26 cellular contexts compared by ENCODE assay signal in the genomic region with DNA sequence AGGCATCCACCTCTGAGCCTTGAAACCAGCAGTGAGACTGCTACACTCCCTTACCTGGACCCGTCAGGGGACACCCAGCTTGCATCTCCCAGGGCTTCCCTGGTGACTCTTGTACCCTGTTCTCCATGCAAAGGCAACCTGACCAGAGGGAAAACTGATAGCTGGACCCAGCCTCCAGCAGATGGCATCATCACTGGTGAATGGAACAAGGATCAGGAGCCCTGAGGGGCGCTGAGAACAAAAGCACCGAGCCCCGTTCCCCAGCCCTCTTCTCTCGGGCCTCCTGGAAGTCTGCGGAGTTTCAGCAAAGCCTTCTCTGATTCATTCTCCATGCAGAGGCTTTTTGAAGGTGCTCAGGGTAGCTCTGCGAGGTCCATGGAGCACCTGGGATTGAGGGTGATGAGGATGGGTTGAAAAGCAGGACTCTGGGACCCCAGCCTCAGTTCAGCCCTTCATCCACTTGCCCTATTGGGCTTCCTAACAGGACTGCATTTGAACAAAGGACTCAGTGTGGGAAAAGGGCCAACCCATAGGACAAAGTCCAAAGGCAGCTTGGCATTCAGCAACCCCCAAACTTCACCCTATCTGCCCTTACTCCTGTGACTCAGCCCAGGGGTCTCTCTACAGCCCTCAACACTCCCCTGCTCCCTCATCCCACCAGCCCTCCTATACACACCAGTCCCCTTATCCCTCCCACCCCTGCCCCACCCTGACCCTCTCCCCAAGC. TPM values are rescaled to one million over a fixed set of nuclear protein-coding genes. Genes with fewer than 3 reads are reported as not detected.
A peak's percentile ranks its signal among the peaks of the same experiment; 100 is the strongest.
DNase-seq lines count a peak whose midpoint lies in the region.
"Had no signal": no experiment of that assay in that cellular context is flagged by ENCODE, and none has a peak within 500 bp of the region (broad histone marks: within the 10 kb centered on the region; RNA-seq: fewer than 3 reads in every experiment).

No MANE protein-coding gene starts in this region.

- DNase-seq in ELF-1 (ENCODE audit: low read depth, low spot score): peak; percentile 17
- peak; percentile 44 for DNase-seq in HuH-7.5 (ENCODE audit: low spot score)
- peak; percentile 73 for DNase-seq in cerebellum (ENCODE audit: low spot score)
- peak; percentile 60 for DNase-seq in mucosa of gallbladder (ENCODE audit: low spot score)
- DNase-seq in COLO668 (lab: John Stamatoyannopoulos, UW; ENCODE audit: unreplicated experiment): no peak
- DNase-seq in activated naive CD4-positive, alpha-beta T cell treated with Interleukin-2 at 50 U/mL for 16 hours: no peak
- DNase-seq in activated effector memory CD4-positive, alpha-beta T cell treated with Interleukin-2 at 50 U/mL for 16 hours: no peak
- no peak for DNase-seq in NCI-H1436 (lab: John Stamatoyannopoulos, UW)
- DNase-seq: ACHN; activated CD4-positive, alpha-beta T cell treated with anti-CD3 and anti-CD28 coated beads, Interleukin-2, amount 50 U/mL, for 48 hours; activated CD8-positive, alpha-beta memory T cell treated with anti-CD3 and anti-CD28 coated beads, Interleukin-2, amount 50 U/mL, for 48 hours; activated naive CD8-positive, alpha-beta T cell treated with anti-CD3 and anti-CD28 coated beads, Interleukin-2, amount 10 ng/mL, durations not matched to agents 7 days and 5 days; COR-L47; effector CD4-positive, alpha-beta T cell; erythroblast; foreskin melanocyte; Karpas-422; left colon; naive thymus-derived CD4-positive, alpha-beta T cell; NCI-H187 treated with DMSO at 0.1 percent for 48 hours; NCI-H2227 treated with DMSO at 0.1 percent for 48 hours; NCI-H748 treated with DMSO at 0.1 percent for 48 hours; OCI-M1; retina; stimulated activated CD4-positive, alpha-beta T cell treated with anti-CD3 and anti-CD28 coated beads, Interleukin-4, amount 100 ng/mL, for 1 hour had no signal

RNA-seq across cellular contexts. Expression of a gene that starts 45.0 kb away (rescaled TPM):
- total RNA-seq in cerebellum (38.7 TPM), mucosa of gallbladder (not detected)
- total RNA-seq: activated naive CD8-positive, alpha-beta T cell treated with anti-CD3 and anti-CD28 coated beads, Interleukin-2, amount 10 ng/mL, durations not matched to agents 7 days and 5 days; left colon; osteocyte had no signal

RNA-seq across cellular contexts. Expression of a gene that starts 56.5 kb away (rescaled TPM):
- 18.6 TPM for total RNA-seq in cerebellum
- total RNA-seq in mucosa of gallbladder: 39.6 TPM

Comparison
In these comparisons a context has a peak if more than half of its experiments do, and no peak if none do; other contexts are left out.
1. DNase-seq: peak in ELF-1 (single experiment), HuH-7.5 (single experiment), cerebellum (single experiment) and mucosa of gallbladder (single experiment); none in COLO668 (single experiment), activated naive CD4-positive, alpha-beta T cell treated with Interleukin-2 at 50 U/mL for 16 hours (single experiment), activated effector memory CD4-positive, alpha-beta T cell treated with Interleukin-2 at 50 U/mL for 16 hours (single experiment) and NCI-H1436 (single experiment).
2. RNA of a gene that starts 45.0 kb away (total RNA-seq): 38.7 TPM in cerebellum (single experiment); not detected in mucosa of gallbladder (single experiment); every median in the first group is over 10 times any median in the second.